ENCODE assay signal across 1 cellular context in the genomic region with DNA sequence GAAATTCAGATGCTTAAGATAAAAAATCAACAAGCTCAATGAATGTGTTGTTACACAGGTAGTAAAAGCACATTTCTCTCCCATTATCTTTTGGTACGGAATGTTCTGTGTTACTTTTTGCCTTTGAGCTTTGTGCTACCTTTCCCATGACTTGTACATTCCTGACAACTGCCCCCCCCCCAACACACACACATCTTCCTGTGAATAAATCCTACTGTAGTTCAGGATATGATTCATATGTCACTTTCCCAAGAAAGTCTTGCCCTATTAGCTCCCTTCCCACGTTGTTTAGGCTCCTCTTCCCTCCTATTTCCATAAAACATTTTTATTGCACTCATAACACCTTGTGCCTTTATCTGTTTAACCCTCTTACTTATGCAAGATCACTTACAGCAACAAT.
TF ChIP-seq lines count a peak whose summit lies in the region.

No MANE protein-coding gene starts in this region.

TF ChIP-seq in HepG2, 621 proteins besides CTCF, POLR2A, EP300 and RAD21 (continued from another document):
- TF ChIP-seq, protein P1, sequence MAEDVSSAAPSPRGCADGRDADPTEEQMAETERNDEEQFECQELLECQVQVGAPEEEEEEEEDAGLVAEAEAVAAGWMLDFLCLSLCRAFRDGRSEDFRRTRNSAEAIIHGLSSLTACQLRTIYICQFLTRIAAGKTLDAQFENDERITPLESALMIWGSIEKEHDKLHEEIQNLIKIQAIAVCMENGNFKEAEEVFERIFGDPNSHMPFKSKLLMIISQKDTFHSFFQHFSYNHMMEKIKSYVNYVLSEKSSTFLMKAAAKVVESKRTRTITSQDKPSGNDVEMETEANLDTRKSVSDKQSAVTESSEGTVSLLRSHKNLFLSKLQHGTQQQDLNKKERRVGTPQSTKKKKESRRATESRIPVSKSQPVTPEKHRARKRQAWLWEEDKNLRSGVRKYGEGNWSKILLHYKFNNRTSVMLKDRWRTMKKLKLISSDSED (CRISPR knock-in tag; IDR thresholded peaks at IDR 0.05): no peak
- TF ChIP-seq, protein P2, sequence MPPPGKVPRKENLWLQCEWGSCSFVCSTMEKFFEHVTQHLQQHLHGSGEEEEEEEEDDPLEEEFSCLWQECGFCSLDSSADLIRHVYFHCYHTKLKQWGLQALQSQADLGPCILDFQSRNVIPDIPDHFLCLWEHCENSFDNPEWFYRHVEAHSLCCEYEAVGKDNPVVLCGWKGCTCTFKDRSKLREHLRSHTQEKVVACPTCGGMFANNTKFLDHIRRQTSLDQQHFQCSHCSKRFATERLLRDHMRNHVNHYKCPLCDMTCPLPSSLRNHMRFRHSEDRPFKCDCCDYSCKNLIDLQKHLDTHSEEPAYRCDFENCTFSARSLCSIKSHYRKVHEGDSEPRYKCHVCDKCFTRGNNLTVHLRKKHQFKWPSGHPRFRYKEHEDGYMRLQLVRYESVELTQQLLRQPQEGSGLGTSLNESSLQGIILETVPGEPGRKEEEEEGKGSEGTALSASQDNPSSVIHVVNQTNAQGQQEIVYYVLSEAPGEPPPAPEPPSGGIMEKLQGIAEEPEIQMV (CRISPR knock-in tag; IDR thresholded peaks at IDR 0.05; ENCODE audit: low read depth): no peak
